Comparison of ENCODE assay signal across 7 cellular contexts in genomic region chr6:25490018-25490865, GRCh38.
DNase-seq lines count a peak whose midpoint lies in the region; ATAC-seq and TF ChIP-seq lines count a peak whose summit lies in the region.

No MANE protein-coding gene starts in this region.

- H3K36me3 ChIP-seq in breast epithelium: no peaks in the 10 kb centered on the region

- H3K27ac ChIP-seq in breast epithelium: peak overlapping the region; percentile 43 to 59

- H3K4me1 ChIP-seq in breast epithelium: no peaks in the 10 kb centered on the region

- no peaks in the 10 kb centered on the region for H3K9me3 ChIP-seq in breast epithelium

- H3K27me3 ChIP-seq in breast epithelium: no peaks in the 10 kb centered on the region

- peak; percentile 85 for ATAC-seq in GM18505 (IDR thresholded peaks at IDR 0.05; ENCODE audit: unreplicated experiment)
- ATAC-seq in HG03097 (IDR thresholded peaks at IDR 0.05; ENCODE audit: low FRiP score, unreplicated experiment): peak; percentile 82

- H3K4me3 ChIP-seq in WI38 (ENCODE audit: low read depth, low read length) (no peak overlapping the region), breast epithelium (no peak overlapping the region)

- intact Hi-C loops in breast epithelium (cut with DNase I; ENCODE audit: low total_unique reads): no loop called here

- TF ChIP-seq POLR2A in GM18505 (IDR thresholded peaks at IDR 0.05; ENCODE audit: borderline replicate concordance, extremely low read depth, insufficient read depth, insufficient read length) (no peak), breast epithelium (IDR thresholded peaks at IDR 0.05) (no peak)

- TF ChIP-seq CTCF in WI38 (IDR thresholded peaks at IDR 0.05; ENCODE audit: low read depth, low read length) (peak; percentile 57), breast epithelium (IDR thresholded peaks at IDR 0.05) (peak; percentile 58 to 87 (median 81))

- peak; percentile 88 for DNase-seq in NCI-H2196 (lab: John Stamatoyannopoulos, UW; ENCODE audit: unreplicated experiment)
- DNase-seq in breast epithelium (ENCODE audit: low spot score in 2 of 2): peak; percentile 61 to 67
- DNase-seq in iris pigment epithelial cell (ENCODE audit: low read depth): peak; percentile 72
- peak; percentile 44 to 50 for DNase-seq in stimulated activated CD4-positive, alpha-beta T cell treated with anti-CD3 and anti-CD28 coated beads, Interleukin-1b, Interleukin-23, amount 100 ng/mL, for 4 hours (ENCODE audit: low read depth in 2 of 2)
